In genomic region chr2:197498627-197498936, GRCh38 we compare ENCODE assay signal across 2 cellular contexts.
TF ChIP-seq lines count a peak whose summit lies in the region.

No MANE protein-coding gene starts in this region.

TF ChIP-seq in A549, 52 proteins besides CTCF, POLR2A, EP300 and RAD21 (continued from another document):
- TF ChIP-seq, protein P1, sequence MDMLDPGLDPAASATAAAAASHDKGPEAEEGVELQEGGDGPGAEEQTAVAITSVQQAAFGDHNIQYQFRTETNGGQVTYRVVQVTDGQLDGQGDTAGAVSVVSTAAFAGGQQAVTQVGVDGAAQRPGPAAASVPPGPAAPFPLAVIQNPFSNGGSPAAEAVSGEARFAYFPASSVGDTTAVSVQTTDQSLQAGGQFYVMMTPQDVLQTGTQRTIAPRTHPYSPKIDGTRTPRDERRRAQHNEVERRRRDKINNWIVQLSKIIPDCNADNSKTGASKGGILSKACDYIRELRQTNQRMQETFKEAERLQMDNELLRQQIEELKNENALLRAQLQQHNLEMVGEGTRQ (IDR thresholded peaks at IDR 0.05) = no peak
- TF ChIP-seq NR3C1 (IDR thresholded peaks at IDR 0.05) (no peak), HES2 (IDR thresholded peaks at IDR 0.05) (no peak), HDAC2 (IDR thresholded peaks at IDR 0.05) (no peak), TP53 (CRISPR knock-in tag; IDR thresholded peaks at IDR 0.05) (no peak), MAFK (IDR thresholded peaks at IDR 0.05; ENCODE audit: partially characterized antibody) (no peak), ZSCAN20 (CRISPR knock-in tag; IDR thresholded peaks at IDR 0.05) (no peak), ZNF302 (CRISPR knock-in tag; IDR thresholded peaks at IDR 0.05) (no peak), PHF8 (IDR thresholded peaks at IDR 0.05; ENCODE audit: borderline replicate concordance, low read depth) (no peak), HOXB5 (CRISPR knock-in tag; IDR thresholded peaks at IDR 0.05) (no peak)

TF ChIP-seq in IMR-90, 13 proteins besides CTCF, POLR2A, EP300 and RAD21 (continued from another document):
- TF ChIP-seq RCOR1 (IDR thresholded peaks at IDR 0.05; ENCODE audit: insufficient replicate concordance, low read length) (no peak), MAZ (IDR thresholded peaks at IDR 0.05; ENCODE audit: borderline replicate concordance, low read depth, low read length) (no peak), MAFK (IDR thresholded peaks at IDR 0.05; ENCODE audit: low read depth, low read length) (no peak), FOS (IDR thresholded peaks at IDR 0.05; ENCODE audit: low read depth, low read length) (no peak), BHLHE40 (IDR thresholded peaks at IDR 0.05; ENCODE audit: low read depth, low read length) (no peak), MXI1 (IDR thresholded peaks at IDR 0.05; ENCODE audit: borderline replicate concordance, low read depth, low read length) (no peak), CEBPB (IDR thresholded peaks at IDR 0.05; ENCODE audit: low read depth, low read length) (no peak), SMC3 (IDR thresholded peaks at IDR 0.05; ENCODE audit: low read depth, low read length) (no peak), ELK1 (IDR thresholded peaks at IDR 0.05; ENCODE audit: borderline replicate concordance, low read depth, low read length) (no peak)
- TF ChIP-seq, protein P1 (IDR thresholded peaks at IDR 0.05; ENCODE audit: low read depth, low read length) = no peak
